35 cellular contexts compared by ENCODE assay signal in the genomic region with DNA sequence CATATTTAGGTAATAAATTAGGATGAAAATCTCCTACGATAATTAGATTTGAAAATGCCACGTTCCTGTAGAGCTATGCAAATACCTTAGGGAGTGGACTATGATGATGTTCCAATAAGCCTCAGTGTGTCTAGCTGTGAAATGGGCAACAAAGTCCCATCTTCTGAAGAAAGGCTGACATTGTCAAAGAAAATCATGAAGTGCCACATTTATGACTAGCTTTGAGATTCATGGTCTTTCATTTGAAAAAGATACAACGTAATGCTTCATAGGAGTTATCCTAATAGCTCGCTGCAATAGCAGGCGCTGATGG. TPM values are rescaled to one million over a fixed set of nuclear protein-coding genes. Genes with fewer than 3 reads are reported as not detected.
"Had no signal": no experiment of that assay in that cellular context is flagged by ENCODE, and none has a peak within 500 bp of the region (broad histone marks: within the 10 kb centered on the region; RNA-seq: fewer than 3 reads in every experiment).

No MANE protein-coding gene starts in this region.

- H3K9me3 ChIP-seq: adrenal gland, body of pancreas, breast epithelium had no signal

- H3K4me1 ChIP-seq: adrenal gland, body of pancreas, breast epithelium had no signal

- H3K4me3 ChIP-seq: adrenal gland, body of pancreas, breast epithelium had no signal

- DNase-seq: activated B cell treated with CpG ODN at 0.5 μM for 24 hours; activated CD4-positive, alpha-beta memory T cell treated with anti-CD3 and anti-CD28 coated beads for 36 hours; activated CD4-positive, alpha-beta T cell treated with anti-CD3 and anti-CD28 coated beads for 4 hours; activated CD4-positive, alpha-beta T cell treated with anti-CD3 and anti-CD28 coated beads, Interleukin-2, amount 10 ng/mL, durations not matched to agents 24 days and 14 days; activated CD4-positive, alpha-beta T cell treated with anti-CD3 and anti-CD28 coated beads, Interleukin-2, amount 50 U/mL, for 1 hour; activated CD4-positive, alpha-beta T cell treated with anti-CD3 and anti-CD28 coated beads, Interleukin-2, amount 50 U/mL, for 4 hours; activated CD4-positive, CD25-positive, alpha-beta regulatory T cell treated with anti-CD3 and anti-CD28 coated beads, Interleukin-2, amount 50 U/mL, for 72 hours; activated CD8-positive, alpha-beta memory T cell treated with anti-CD3 and anti-CD28 coated beads, Interleukin-2, amount 50 U/mL, for 4 hours; activated CD8-positive, alpha-beta T cell treated with anti-CD3 and anti-CD28 coated beads for 36 hours; activated effector memory CD4-positive, alpha-beta T cell treated with anti-CD3 and anti-CD28 coated beads, Interleukin-2, amount 50 U/mL, for 16 hours; activated gamma-delta T cell treated with Interleukin-2 at 50 U/mL for 16 hours; activated naive CD4-positive, alpha-beta T cell; activated naive CD4-positive, alpha-beta T cell treated with anti-CD3 and anti-CD28 coated beads for 36 hours; activated naive CD4-positive, alpha-beta T cell treated with anti-CD3 and anti-CD28 coated beads, Interleukin-2, amount 50 U/mL, for 16 hours; activated naive CD8-positive, alpha-beta T cell treated with anti-CD3 and anti-CD28 coated beads for 36 hours; activated T-cell treated with anti-CD3 and anti-CD28 coated beads for 4 hours; activated T-cell treated with anti-CD3 and anti-CD28 coated beads, Interleukin-2, amount 50 U/mL, for 1 hour; activated T-cell treated with anti-CD3 and anti-CD28 coated beads, Interleukin-2, amount 50 U/mL, for 4 hours; activated T-cell treated with anti-CD3 and anti-CD28 coated beads, Interleukin-2, amount 50 U/mL, for 72 hours; adrenal gland; amniotic stem cell; aorta; body of pancreas; brain microvascular endothelial cell; central memory CD4-positive, alpha-beta T cell; T-helper 2 cell; T-helper 9 cell had no signal

- H3K36me3 ChIP-seq: adrenal gland, brain microvascular endothelial cell, breast epithelium had no signal

- FAIRE-seq: astrocyte, TTC549 had no signal

- H3K27ac ChIP-seq: adrenal gland, body of pancreas, brain microvascular endothelial cell, VCaP had no signal

- ATAC-seq: activated CD8-positive, alpha-beta T cell treated with anti-CD3 and anti-CD28 coated beads for 36 hours; activated naive CD4-positive, alpha-beta T cell treated with anti-CD3 and anti-CD28 coated beads, Interleukin-2, amount 50 U/mL, for 72 hours; activated T-cell treated with anti-CD3 and anti-CD28 coated beads, Interleukin-2, amount 50 U/mL, for 4 hours; activated T-cell treated with anti-CD3 and anti-CD28 coated beads, Interleukin-2, amount 50 U/mL, for 72 hours; activated T-helper 17 cell treated with anti-CD3 and anti-CD28 coated beads, Interleukin-2, amount 50 U/mL, for 72 hours; body of pancreas had no signal

- H3K27me3 ChIP-seq: body of pancreas, brain microvascular endothelial cell, breast epithelium had no signal

RNA-seq across cellular contexts. Expression of gene BCAS1, which starts 23.8 kb away (rescaled TPM):
- total RNA-seq: activated CD4-positive, alpha-beta T cell treated with anti-CD3 and anti-CD28 coated beads, Interleukin-2, amount 10 ng/mL, durations not matched to agents 24 days and 14 days; activated naive CD4-positive, alpha-beta T cell treated with anti-CD3 and anti-CD28 coated beads, Interleukin-2, amount 50 U/mL, for 72 hours; activated T-cell treated with anti-CD3 and anti-CD28 coated beads, Interleukin-2, amount 50 U/mL, for 72 hours; activated T-helper 1 cell treated with anti-CD3 and anti-CD28 coated beads, Interleukin-12 subunit alpha, Interleukin-12 subunit beta, Interleukin-2, Interleukin-4 antibody, amounts not matched to agents 30 ng/mL and 10 ng/mL and 1 ng/mL, durations not matched to agents 14 hours and 24 hours and 36 hours; astrocyte; cardiac septum had no signal
